ENCODE assay signal across 13 cellular contexts in the genomic region with DNA sequence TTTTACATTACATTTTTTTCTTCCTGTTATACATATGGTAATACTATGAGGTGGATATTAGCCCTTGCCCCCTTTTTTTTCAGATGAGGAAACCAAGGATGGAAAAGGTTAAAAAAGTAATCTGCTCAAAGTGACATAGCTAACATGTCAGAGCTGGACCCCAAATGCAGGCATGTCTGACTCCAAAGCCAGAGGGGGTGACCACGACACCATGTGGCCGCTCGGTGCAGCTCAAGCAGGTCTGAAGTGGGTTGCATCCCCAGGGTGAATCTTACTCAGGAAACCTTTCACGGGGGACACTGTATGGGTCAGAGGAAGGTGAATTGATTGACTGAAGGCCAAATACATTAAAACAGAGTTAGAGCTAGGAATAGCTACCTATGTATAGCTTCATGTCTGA. TPM values are rescaled to one million over a fixed set of nuclear protein-coding genes. Genes with fewer than 3 reads are reported as not detected.
DNase-seq lines count a peak whose midpoint lies in the region; ATAC-seq and TF ChIP-seq lines count a peak whose summit lies in the region.
"Had no signal": no experiment of that assay in that cellular context is flagged by ENCODE, and none has a peak within 500 bp of the region (broad histone marks: within the 10 kb centered on the region; RNA-seq: fewer than 3 reads in every experiment).

No MANE protein-coding gene starts in this region.

- H3K4me1 ChIP-seq in left lung = peaks cover 0 to 27% of the 10 kb centered on the region in 2 donors

- ATAC-seq in left lung (no peak), HG03565 (IDR thresholded peaks at IDR 0.05; ENCODE audit: unreplicated experiment) (no peak)
- ATAC-seq: T-helper 17 cell had no signal

- no peaks in the 10 kb centered on the region for H3K9me3 ChIP-seq in left lung
- H3K9me3 ChIP-seq: ovary had no signal

- DNase-seq in AG09309 (ENCODE audit: low read depth) = no peak
- DNase-seq in OCI-M1 (lab: John Stamatoyannopoulos, UW) = peak; percentile 33
- no peak for DNase-seq in fibroblast of mammary gland (ENCODE audit: low read depth)
- DNase-seq in SHP77 (lab: John Stamatoyannopoulos, UW) = no peak
- DNase-seq in NCI-H2107 treated with DMSO at 0.1 percent for 48 hours (lab: John Stamatoyannopoulos, UW; ENCODE audit: unreplicated experiment) = no peak
- no peak for DNase-seq in left lung
- DNase-seq: aorta; NCI-H526; stimulated activated CD4-positive, alpha-beta T cell treated with anti-CD3 and anti-CD28 coated beads, Interleukin-4, amount 100 ng/mL, for 24 hours; T-helper 17 cell had no signal

- peak; percentile 29 for TF ChIP-seq CTCF in AG09309 (IDR thresholded peaks at IDR 0.05; ENCODE audit: control insufficient read depth, insufficient read depth, low read depth, low read length, missing control alignments)
- TF ChIP-seq CTCF in GM12874 (IDR thresholded peaks at IDR 0.05; ENCODE audit: insufficient read depth, low read depth, low read length) = peak; percentile 42
- TF ChIP-seq CTCF in fibroblast of mammary gland (conservative IDR thresholded peaks at IDR 0.05; ENCODE audit: control insufficient read depth, insufficient read depth, low read depth, low read length) = peak; percentile 2
- TF ChIP-seq CTCF in left lung (IDR thresholded peaks at IDR 0.05) = no peak

- no peaks in the 10 kb centered on the region for H3K27me3 ChIP-seq in left lung
- H3K27me3 ChIP-seq: ovary had no signal

- no peaks in the 10 kb centered on the region for H3K36me3 ChIP-seq in left lung
- H3K36me3 ChIP-seq: ovary had no signal

- no peak overlapping the region for H3K27ac ChIP-seq in left lung
- H3K27ac ChIP-seq: ovary had no signal

- intact Hi-C loops in left lung (cut with DNase I) = no loop called here

- H3K4me3 ChIP-seq in AG09309 (ENCODE audit: control insufficient read depth, low read depth, low read length) = no peak overlapping the region
- H3K4me3 ChIP-seq in fibroblast of mammary gland (ENCODE audit: control insufficient read depth, low read depth, low read length) = no peak overlapping the region
- H3K4me3 ChIP-seq in left lung = no peak overlapping the region
- H3K4me3 ChIP-seq: ovary had no signal

RNA-seq across cellular contexts. Expression of a gene that starts 34.8 kb away (rescaled TPM):
- total RNA-seq in left lung = 10 to 100 TPM; 40.8 to 56.1 TPM

Comparison
In these comparisons a context has a peak if more than half of its experiments do, and no peak if none do; other contexts are left out.
1. CTCF ChIP-seq: peak in AG09309 (single experiment), GM12874 (single experiment) and fibroblast of mammary gland (single experiment); none in left lung (0 of 2).